In the genomic region with DNA sequence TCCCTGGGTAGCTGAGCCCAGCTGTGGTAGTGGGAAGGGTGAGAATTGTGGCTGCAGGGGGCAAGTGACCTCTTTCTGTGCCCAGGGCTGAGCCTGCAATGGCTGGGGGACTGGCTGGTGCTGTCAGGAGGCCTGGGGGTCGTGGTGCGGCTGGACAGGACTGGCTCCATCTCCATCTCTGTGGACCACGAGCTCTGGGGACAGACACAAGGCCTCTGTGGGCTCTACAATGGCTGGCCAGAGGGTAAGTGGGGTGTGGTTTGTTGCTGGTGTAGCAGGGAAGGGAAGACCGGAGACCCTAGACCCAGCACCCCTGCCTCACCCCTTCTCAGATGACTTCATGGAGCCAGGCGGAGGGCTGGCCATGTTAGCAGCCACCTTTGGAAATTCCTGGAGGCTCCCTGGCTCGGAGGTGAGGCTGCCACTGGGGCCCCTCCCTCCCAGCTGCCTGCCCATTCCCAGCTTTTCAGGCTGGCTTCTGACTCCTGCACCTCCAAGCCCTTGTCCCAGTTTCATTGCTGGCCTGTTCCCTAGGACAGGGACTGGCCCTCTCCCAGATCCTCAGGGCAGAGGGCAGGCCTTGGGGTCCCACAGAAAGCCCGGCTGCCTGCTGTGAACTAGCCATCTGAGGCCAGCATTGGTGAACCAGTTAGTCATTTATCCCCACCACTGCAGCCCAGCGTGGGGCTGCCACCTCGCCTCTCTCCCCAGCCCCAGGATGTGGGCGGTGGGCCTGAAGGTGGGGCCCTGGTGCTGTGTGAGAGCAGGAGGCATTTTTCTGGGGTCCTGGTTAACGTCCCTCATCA, we compare ENCODE assay signal across 27 cellular contexts. TPM values are rescaled to one million over a fixed set of nuclear protein-coding genes. Genes with fewer than 3 reads are reported as not detected.
DNase-seq lines count a peak whose midpoint lies in the region; ATAC-seq and TF ChIP-seq lines count a peak whose summit lies in the region.
"Had no signal": no experiment of that assay in that cellular context is flagged by ENCODE, and none has a peak within 500 bp of the region (broad histone marks: within the 10 kb centered on the region; RNA-seq: fewer than 3 reads in every experiment).

No MANE protein-coding gene starts in this region.

- H3K4me3 ChIP-seq in H7 (ENCODE audit: insufficient read depth, low read depth, low read length), result no peak overlapping the region
- H3K4me3 ChIP-seq in HEK293 (ENCODE audit: low read depth, low read length), result no peak overlapping the region
- H3K4me3 ChIP-seq in GM23338, result no peak overlapping the region
- H3K4me3 ChIP-seq in GM23248, result no peak overlapping the region
- H3K4me3 ChIP-seq: GM12878, PC-9 had no signal

- H4K20me1 ChIP-seq in GM23338 (replicated peaks; ENCODE audit: insufficient read depth) (0 out of 2 replicates have a peak, but pooled peaks cover 6% of the 10 kb centered on the region), GM23248 (ENCODE audit: insufficient read depth) (no peaks in the 10 kb centered on the region)

- no peak overlapping the region for H3K4me2 ChIP-seq in GM23338
- H3K4me2 ChIP-seq in GM23248 (ENCODE audit: unreplicated experiment), result no peak overlapping the region
- H3K4me2 ChIP-seq: PC-9 had no signal

- H3K4me1 ChIP-seq in HEK293 (ENCODE audit: control insufficient read depth, insufficient read depth, low read length) (no peaks in the 10 kb centered on the region), GM23338 (ENCODE audit: insufficient read depth) (peaks cover 8% of the 10 kb centered on the region), GM23248 (ENCODE audit: insufficient read depth) (no peaks in the 10 kb centered on the region)

- H3K4me3 Mint-ChIP-seq in glutamatergic neuron (ENCODE audit: unreplicated experiment) (no peak overlapping the region), neural crest cell (peak overlapping the region; percentile 31), GM23338 (no peak overlapping the region)
- H3K4me3 Mint-ChIP-seq: B cell; CD14-positive monocyte; CD8-positive, alpha-beta memory T cell; HFFc6; IgD-negative memory B cell had no signal

- no peak for TF ChIP-seq CTCF in HEK293 (tag by site-specific recombination; IDR thresholded peaks at IDR 0.05)
- TF ChIP-seq CTCF in glutamatergic neuron (IDR thresholded peaks at IDR 0.05; ENCODE audit: partially characterized antibody, unreplicated experiment), result no peak
- TF ChIP-seq CTCF in neural crest cell (conservative IDR thresholded peaks at IDR 0.05), result no peak
- no peak for TF ChIP-seq CTCF in GM23338 (conservative IDR thresholded peaks at IDR 0.05; ENCODE audit: low read depth in 2 of 2)

- H3F3A ChIP-seq in GM23338 (replicated peaks; ENCODE audit: low read depth), result no peaks in the 10 kb centered on the region
- H3F3A ChIP-seq in GM23248 (ENCODE audit: insufficient read depth), result no peaks in the 10 kb centered on the region

- no peak for ATAC-seq in GM23338
- ATAC-seq: GM12878 had no signal

- no peak overlapping the region for H3K27ac ChIP-seq in HEK293 (ENCODE audit: extremely low read depth, low read depth, low read length)
- H3K27ac ChIP-seq in GM23338 (ENCODE audit: low read depth), result no peak overlapping the region
- H3K27ac ChIP-seq in GM23248, result no peak overlapping the region
- H3K27ac ChIP-seq: PC-9 had no signal

- H3K36me3 ChIP-seq in H7 (replicated peaks; ENCODE audit: control insufficient read depth, insufficient read depth, low read length) (no peaks in the 10 kb centered on the region), HEK293 (ENCODE audit: control insufficient read depth in 2 of 2, insufficient read depth in 1 of 2, low read length in 2 of 2) (no peaks in the 10 kb centered on the region), GM23338 (ENCODE audit: insufficient read depth) (no peaks in the 10 kb centered on the region), GM23248 (ENCODE audit: low read depth) (no peaks in the 10 kb centered on the region)

- peaks cover 2% of the 10 kb centered on the region for H3K4me1 Mint-ChIP-seq in glutamatergic neuron (ENCODE audit: low read depth, unreplicated experiment)
- H3K4me1 Mint-ChIP-seq in neural crest cell, result peaks cover 17% of the 10 kb centered on the region
- peaks cover 20% of the 10 kb centered on the region for H3K4me1 Mint-ChIP-seq in GM23338

- H3K9me2 ChIP-seq in GM23338 (ENCODE audit: insufficient read depth) (no peaks in the 10 kb centered on the region), GM23248 (ENCODE audit: insufficient read depth) (no peaks in the 10 kb centered on the region)

- CTCF ChIA-PET in HEK293 (lab: Yijun Ruan, JAX), result interaction anchor here (1.5 kb wide), 1 partner anchor 11 kb away, joined by 5 read pairs; no protein-coding TSS in a partner anchor

- WGBS in GM23248 (ENCODE audit: low coverage in 1 of 2, low lambda C conversion rate in 2 of 2, missing lambda C conversion rate in 2 of 2), 2 experiments, result 50 to 51% methylated on average over 10 to 11 of the region's 11 CpGs

- H3K27me3 ChIP-seq in H7 (ENCODE audit: control insufficient read depth, insufficient read depth, low read length), result peaks cover 23% of the 10 kb centered on the region
- H3K27me3 ChIP-seq in GM23338 (ENCODE audit: insufficient read depth), result peaks cover 35% of the 10 kb centered on the region
- peaks cover 17% of the 10 kb centered on the region for H3K27me3 ChIP-seq in GM23248 (replicated peaks; ENCODE audit: insufficient read depth)

- no peak overlapping the region for H3K9ac ChIP-seq in GM23248

- H2AFZ ChIP-seq in GM23338 (no peak overlapping the region), GM23248 (no peak overlapping the region)
- H2AFZ ChIP-seq: PC-9 had no signal

- POLR2A ChIA-PET in HEK293 (lab: Yijun Ruan, JAX), result no interaction called here

- peak; percentile 60 for DNase-seq in H7
- peak; percentile 14 for DNase-seq in glutamatergic neuron
- no peak for DNase-seq in neural crest cell (ENCODE audit: low read depth, low spot score)
- DNase-seq in GM23338 (ENCODE audit: low spot score), result no peak
- DNase-seq in C1 segment of cervical spinal cord (lab: John Stamatoyannopoulos, UW), result no peak
- no peak for DNase-seq in GM23248
- DNase-seq in hepatic stellate cell (ENCODE audit: low spot score), result no peak
- DNase-seq: CD8-positive, alpha-beta memory T cell; DMS 273 treated with DMSO at 0.1 percent for 48 hours; DMS79; EL; GDM1; HFFc6; NCI-H1048; NCI-H1417 treated with DMSO at 0.1 percent for 48 hours; NCI-H1694 treated with DMSO at 0.1 percent for 48 hours; NCI-H2081; NCI-H2227 treated with DMSO at 0.1 percent for 48 hours; NCI-H526 treated with DMSO at 0.1 percent for 48 hours; PC-9; SHP77 had no signal

- H3K9me3 Mint-ChIP-seq in glutamatergic neuron (ENCODE audit: unreplicated experiment) (peaks cover 3% of the 10 kb centered on the region), neural crest cell (no peaks in the 10 kb centered on the region), GM23338 (no peaks in the 10 kb centered on the region)
- H3K9me3 Mint-ChIP-seq: CD8-positive, alpha-beta memory T cell; HFFc6; IgD-negative memory B cell had no signal

- in situ Hi-C loops in GM23248 (cut with MboI), result no loop called here

- H3K36me3 Mint-ChIP-seq in glutamatergic neuron (ENCODE audit: unreplicated experiment) (no peaks in the 10 kb centered on the region), neural crest cell (ENCODE audit: low read depth) (no peaks in the 10 kb centered on the region), GM23338 (ENCODE audit: low read depth) (no peaks in the 10 kb centered on the region; the same call in 2 of the 3 replicates)
- H3K36me3 Mint-ChIP-seq: CD14-positive monocyte; CD8-positive, alpha-beta memory T cell; IgD-negative memory B cell had no signal

- H3K27me3 Mint-ChIP-seq in glutamatergic neuron (ENCODE audit: unreplicated experiment) (peaks cover 6% of the 10 kb centered on the region), neural crest cell (ENCODE audit: low read depth) (peaks cover 13% of the 10 kb centered on the region), GM23338 (ENCODE audit: insufficient read depth, low read depth, poor library complexity) (peaks cover 31% of the 10 kb centered on the region)
- H3K27me3 Mint-ChIP-seq: B cell; CD8-positive, alpha-beta memory T cell; IgD-negative memory B cell had no signal

- H3K9me3 ChIP-seq in HEK293 (ENCODE audit: control insufficient read depth, insufficient read depth, low read depth, low read length), result no peaks in the 10 kb centered on the region
- H3K9me3 ChIP-seq in GM23248 (ENCODE audit: low read depth), result no peaks in the 10 kb centered on the region

- H3K79me2 ChIP-seq in GM23338 (replicated peaks; ENCODE audit: insufficient read depth) (no peaks in the 10 kb centered on the region), GM23248 (ENCODE audit: insufficient read depth) (no peaks in the 10 kb centered on the region)

- H3K27ac Mint-ChIP-seq in glutamatergic neuron (ENCODE audit: unreplicated experiment), result no peak overlapping the region
- H3K27ac Mint-ChIP-seq in neural crest cell (ENCODE audit: unreplicated experiment), result peak overlapping the region; percentile 60
- H3K27ac Mint-ChIP-seq in GM23338, result no peak overlapping the region
- H3K27ac Mint-ChIP-seq: B cell; CD14-positive monocyte; CD8-positive, alpha-beta memory T cell; HFFc6 had no signal

RNA-seq across cellular contexts. Expression of a gene that starts 5.5 kb away (rescaled TPM):
- 0.04 and 0.55 TPM in 2 replicates for total RNA-seq in H7 (2014; rRNA removed; shearing (Covaris generic))
- total RNA-seq in glutamatergic neuron (ENCODE audit: unreplicated experiment) (1.4 TPM), neural crest cell (1.9 and 2.3 TPM in 2 replicates)
- total RNA-seq in GM23338 (2014; rRNA removed; shearing (Covaris generic)), result 0.10 and 0.19 TPM in 2 replicates
- polyA plus RNA-seq in GM23338 (2016; fragmentation: Nextera tagmentation; extraction: Ambion mirVana) (0.30 and 0.40 TPM in 2 replicates), GM23248 (2016; fragmentation: Nextera tagmentation; extraction: Ambion mirVana) (not detected in 2 replicates)
- total RNA-seq in GM23248 (2014; rRNA removed; shearing (Covaris generic)), result not detected in 2 replicates
- total RNA-seq: GM12878, RPMI7951 had no signal
- polyA plus RNA-seq: GM12878, IgD-negative memory B cell had no signal

RNA-seq across cellular contexts. Expression of a gene that starts 59.3 kb away (rescaled TPM):
- 3.4 and 3.8 TPM in 2 replicates for total RNA-seq in H7 (2014; rRNA removed; shearing (Covaris generic))
- total RNA-seq in glutamatergic neuron (ENCODE audit: unreplicated experiment), result 12.9 TPM
- 15.2 and 19.6 TPM in 2 replicates for total RNA-seq in neural crest cell
- total RNA-seq in GM23338 (2014; rRNA removed; shearing (Covaris generic)), result 1.6 and 2.3 TPM in 2 replicates
- polyA plus RNA-seq in GM23338 (2016; fragmentation: Nextera tagmentation; extraction: Ambion mirVana), result 0.64 and 0.94 TPM in 2 replicates
- 2.9 and 9.7 TPM in 2 replicates for total RNA-seq in GM23248 (2014; rRNA removed; shearing (Covaris generic))
- polyA plus RNA-seq in GM23248 (2016; fragmentation: Nextera tagmentation; extraction: Ambion mirVana), result 3.3 and 3.5 TPM in 2 replicates

Comparison
In these comparisons a context has a peak if more than half of its experiments do, and no peak if none do; other contexts are left out.
1. DNase-seq: peak in H7 (single experiment) and glutamatergic neuron (single experiment); none in neural crest cell (single experiment), GM23338 (single experiment), C1 segment of cervical spinal cord (0 of 14), GM23248 (single experiment) and hepatic stellate cell (single experiment).